ENCODE assay signal across 8 cellular contexts in the genomic region with DNA sequence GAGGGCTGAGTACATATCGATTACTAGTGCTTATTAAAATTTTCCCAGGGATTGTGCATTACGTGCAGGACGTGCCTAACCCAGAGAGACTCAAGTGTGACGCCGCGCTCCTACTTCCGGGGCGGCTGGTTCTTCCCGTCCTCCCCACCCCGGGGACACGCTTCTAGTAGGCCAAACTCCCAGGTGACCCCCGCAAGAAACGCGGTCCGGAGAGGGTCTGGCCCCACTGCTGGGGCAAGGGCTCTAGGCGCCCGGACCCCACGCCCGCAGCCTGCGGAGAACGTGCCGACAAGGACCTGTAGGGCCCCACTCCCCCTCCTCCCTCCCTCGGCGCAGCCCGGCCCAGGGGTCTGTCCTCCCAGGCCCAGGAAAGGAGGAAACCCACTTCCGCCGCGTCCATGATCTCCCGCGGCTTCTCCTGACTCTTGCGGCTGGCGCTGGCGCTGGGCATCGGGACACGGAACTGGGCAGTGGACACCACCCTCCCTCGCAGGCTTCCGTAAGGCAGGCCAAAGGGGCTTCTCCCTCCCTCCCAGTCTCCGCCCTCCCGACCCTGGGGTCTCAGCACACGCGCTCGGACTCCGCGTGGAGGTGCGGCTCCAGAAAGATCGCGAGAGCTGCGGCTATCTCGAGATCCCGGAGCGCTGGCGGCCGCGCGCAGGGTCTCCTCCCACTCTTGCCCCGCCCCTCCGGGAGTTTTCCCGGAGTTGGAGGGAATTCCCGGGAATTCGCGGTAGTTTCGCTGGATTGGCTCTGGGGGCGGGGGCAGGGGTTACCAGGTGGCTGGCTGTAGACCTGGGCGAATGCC. TPM values are rescaled to one million over a fixed set of nuclear protein-coding genes. Genes with fewer than 3 reads are reported as not detected.
DNase-seq lines count a peak whose midpoint lies in the region; ATAC-seq and TF ChIP-seq lines count a peak whose summit lies in the region.

Gene DARS1 (minus strand): TSS at position 609 of the 808 bp plus-strand sequence. CDS start 158 bp downstream, at position 451.

- TF ChIP-seq CTCF in C4-2B (conservative IDR thresholded peaks at IDR 0.05), result no peak

- no peaks in the 10 kb centered on the region for H3K27me3 Mint-ChIP-seq in activated CD4-positive, alpha-beta T cell treated with anti-CD3 and anti-CD28 coated beads, Interleukin-2, amount 10 ng/mL, durations not matched to agents 7 days and 5 days

- POLR2A ChIA-PET in activated CD4-positive, alpha-beta T cell treated with anti-CD3 and anti-CD28 coated beads, Interleukin-2, amount 10 ng/mL, durations not matched to agents 7 days and 5 days (lab: Charles Lee), result interaction anchor here (0.5 to 1.3 kb wide), 2 partner anchors 36 to 151 kb away, joined by 5 to 18 read pairs; no protein-coding TSS in a partner anchor

- peaks cover 49% of the 10 kb centered on the region for H3K36me3 Mint-ChIP-seq in activated CD4-positive, alpha-beta T cell treated with anti-CD3 and anti-CD28 coated beads, Interleukin-2, amount 10 ng/mL, durations not matched to agents 7 days and 5 days (ENCODE audit: low read depth)

- peak within 1 kb of the TSS; percentile 92 for H3K4me3 Mint-ChIP-seq in activated CD4-positive, alpha-beta T cell treated with anti-CD3 and anti-CD28 coated beads, Interleukin-2, amount 10 ng/mL, durations not matched to agents 7 days and 5 days

- CTCF ChIA-PET in activated CD4-positive, alpha-beta T cell treated with anti-CD3 and anti-CD28 coated beads, Interleukin-2, amount 10 ng/mL, durations not matched to agents 7 days and 5 days (lab: Charles Lee), result interaction anchor here (1.2 to 1.4 kb wide), 4 partner anchors 12 to 106 kb away, joined by 3 to 10 read pairs (median 4); no protein-coding TSS in a partner anchor

- H3K27ac ChIP-seq in C4-2B, result peak within 1 kb of the TSS; percentile 95

- ATAC-seq in GM19351 (IDR thresholded peaks at IDR 0.05; ENCODE audit: unreplicated experiment) (peak; percentile 71), HG03520 (IDR thresholded peaks at IDR 0.05; ENCODE audit: unreplicated experiment) (peak; percentile 75)

- DNase-seq in NCI-H526 treated with DMSO at 0.1 percent for 48 hours (lab: John Stamatoyannopoulos, UW) (peak; percentile 87), dedifferentiated amniotic fluid mesenchymal stem cell (ENCODE audit: extremely low spot score) (peak; percentile 81), left kidney (ENCODE audit: low read depth, low spot score) (peak; percentile 99)
- DNase-seq in activated CD4-positive, alpha-beta T cell treated with anti-CD3 and anti-CD28 coated beads, Interleukin-2, amount 10 ng/mL, durations not matched to agents 7 days and 5 days, result peak; percentile 80
- peak; percentile 85 for DNase-seq in stimulated activated CD4-positive, alpha-beta T cell treated with anti-CD3 and anti-CD28 coated beads, Interleukin-1b, Interleukin-23, amount 100 ng/mL, for 48 hours

- peaks cover 62% of the 10 kb centered on the region for H3K4me1 Mint-ChIP-seq in activated CD4-positive, alpha-beta T cell treated with anti-CD3 and anti-CD28 coated beads, Interleukin-2, amount 10 ng/mL, durations not matched to agents 7 days and 5 days

- peaks cover 3% of the 10 kb centered on the region for H3K9me3 Mint-ChIP-seq in activated CD4-positive, alpha-beta T cell treated with anti-CD3 and anti-CD28 coated beads, Interleukin-2, amount 10 ng/mL, durations not matched to agents 7 days and 5 days

- H3K27ac Mint-ChIP-seq in activated CD4-positive, alpha-beta T cell treated with anti-CD3 and anti-CD28 coated beads, Interleukin-2, amount 10 ng/mL, durations not matched to agents 7 days and 5 days, result peak within 1 kb of the TSS; percentile 96

RNA-seq across cellular contexts. Expression of gene DARS1, which starts in this region (rescaled TPM):
- total RNA-seq in activated CD4-positive, alpha-beta T cell treated with anti-CD3 and anti-CD28 coated beads, Interleukin-2, amount 10 ng/mL, durations not matched to agents 7 days and 5 days, result 10 to 100 TPM; 90.8 to 90.9 TPM

Comparison
In these comparisons a context has a peak if more than half of its experiments do, and no peak if none do; other contexts are left out.
1. Peak in every context shown above with its lines: DNase-seq, ATAC-seq and H3K27ac ChIP-seq.